Comparison of ENCODE assay signal across 8 cellular contexts in the genomic region with DNA sequence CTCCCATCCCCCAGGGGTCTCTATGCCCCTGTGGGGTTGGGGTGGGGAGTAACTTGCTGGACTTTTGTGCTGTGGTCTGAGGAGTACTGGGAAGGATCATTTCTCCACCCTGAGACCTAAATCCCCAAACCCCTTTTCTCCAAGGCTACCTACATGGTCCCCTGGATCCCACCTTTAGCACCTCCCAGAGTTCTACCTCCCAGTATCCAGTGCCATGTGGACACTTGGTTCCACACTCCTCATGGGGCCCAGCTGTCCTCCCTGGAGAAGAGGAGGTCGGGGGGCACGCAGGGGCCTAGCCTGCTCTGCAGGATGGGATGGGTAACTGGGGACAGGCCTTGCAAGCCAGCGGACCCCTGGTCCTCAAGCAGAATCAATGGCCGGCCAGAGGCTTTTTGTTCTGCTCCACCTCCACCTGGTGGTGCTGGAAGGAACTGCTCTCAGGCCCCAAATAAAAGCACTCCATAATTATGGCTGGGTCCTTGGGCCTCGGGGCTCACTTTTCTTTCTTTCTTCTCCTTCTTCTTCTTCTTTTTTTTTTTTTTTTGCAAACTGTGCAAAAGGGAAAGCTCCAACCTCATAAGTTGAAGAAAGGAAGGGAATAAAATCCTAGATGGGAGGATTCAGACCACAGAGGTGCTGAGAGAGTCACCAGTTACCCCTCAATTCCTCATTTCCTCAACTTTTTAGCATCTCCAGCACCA.
DNase-seq lines count a peak whose midpoint lies in the region; ATAC-seq and TF ChIP-seq lines count a peak whose summit lies in the region.

No MANE protein-coding gene starts in this region.

- TF ChIP-seq CTCF in endothelial cell (IDR thresholded peaks at IDR 0.05; ENCODE audit: unreplicated experiment) (peak; percentile 93), mucosa of descending colon (IDR thresholded peaks at IDR 0.05) (peak; percentile 88)

- peak; percentile 58 for DNase-seq in COLO829 (ENCODE audit: low spot score)
- DNase-seq in NCI-H345 treated with DMSO at 0.1 percent for 48 hours (lab: John Stamatoyannopoulos, UW; ENCODE audit: unreplicated experiment): peak; percentile 27
- peak; percentile 71 for DNase-seq in activated CD8-positive, alpha-beta memory T cell treated with anti-CD3 and anti-CD28 coated beads, Interleukin-2, amount 10 ng/mL, durations not matched to agents 7 days and 5 days
- peak; percentile 80 for DNase-seq in endothelial cell (ENCODE audit: low spot score)
- DNase-seq in mucosa of descending colon: peak in 2 of 3 donors; percentile 66 to 82
- peak; percentile 77 for DNase-seq in stimulated activated CD8-positive, alpha-beta memory T cell treated with anti-CD3 and anti-CD28 coated beads, Interleukin-4, amount 100 ng/mL, for 48 hours
- no peak for DNase-seq in GOT3 (lab: John Stamatoyannopoulos, UW)

- no peaks in the 10 kb centered on the region for H3K36me3 ChIP-seq in mucosa of descending colon (ENCODE audit: low read depth)

- no peaks in the 10 kb centered on the region for H3K4me1 ChIP-seq in mucosa of descending colon (ENCODE audit: low read depth)

- intact Hi-C loops in mucosa of descending colon (cut with DNase I, micrococcal nuclease): loop anchor here (5.0 to 10.0 kb wide), 3 partner anchors 77 to 101 kb away; no protein-coding TSS in a partner anchor

- H3K4me3 ChIP-seq in mucosa of descending colon: no peak overlapping the region

- CTCF ChIA-PET in activated CD8-positive, alpha-beta memory T cell treated with anti-CD3 and anti-CD28 coated beads, Interleukin-2, amount 10 ng/mL, durations not matched to agents 7 days and 5 days (lab: Charles Lee): interaction anchor here (0.7 to 6.5 kb wide), 12 partner anchors 11 to 228 kb away, joined by 3 to 63 read pairs (median 4); no protein-coding TSS in a partner anchor

- H3K4me1 Mint-ChIP-seq in activated CD8-positive, alpha-beta memory T cell treated with anti-CD3 and anti-CD28 coated beads, Interleukin-2, amount 10 ng/mL, durations not matched to agents 7 days and 5 days: no peaks in the 10 kb centered on the region
- peaks cover 3% of the 10 kb centered on the region for H3K4me1 Mint-ChIP-seq in endothelial cell (ENCODE audit: unreplicated experiment)

- ATAC-seq in GM21619 (IDR thresholded peaks at IDR 0.05; ENCODE audit: unreplicated experiment) (peak; percentile 72), mucosa of descending colon (peak; percentile 70)
- peak; percentile 67 for ATAC-seq in activated CD8-positive, alpha-beta memory T cell treated with anti-CD3 and anti-CD28 coated beads, Interleukin-2, amount 10 ng/mL, durations not matched to agents 7 days and 5 days

- H3K27ac Mint-ChIP-seq in activated CD8-positive, alpha-beta memory T cell treated with anti-CD3 and anti-CD28 coated beads, Interleukin-2, amount 10 ng/mL, durations not matched to agents 7 days and 5 days: no peak overlapping the region
- no peak overlapping the region for H3K27ac Mint-ChIP-seq in endothelial cell (ENCODE audit: unreplicated experiment)

- H3K9me3 ChIP-seq in mucosa of descending colon: no peaks in the 10 kb centered on the region

- peaks cover 15% of the 10 kb centered on the region for H3K27me3 Mint-ChIP-seq in activated CD8-positive, alpha-beta memory T cell treated with anti-CD3 and anti-CD28 coated beads, Interleukin-2, amount 10 ng/mL, durations not matched to agents 7 days and 5 days
- peaks cover 12% of the 10 kb centered on the region for H3K27me3 Mint-ChIP-seq in endothelial cell (ENCODE audit: unreplicated experiment)

- H3K9me3 Mint-ChIP-seq in activated CD8-positive, alpha-beta memory T cell treated with anti-CD3 and anti-CD28 coated beads, Interleukin-2, amount 10 ng/mL, durations not matched to agents 7 days and 5 days (ENCODE audit: low read depth): no peaks in the 10 kb centered on the region
- no peaks in the 10 kb centered on the region for H3K9me3 Mint-ChIP-seq in endothelial cell (ENCODE audit: unreplicated experiment)

- H3K36me3 Mint-ChIP-seq in activated CD8-positive, alpha-beta memory T cell treated with anti-CD3 and anti-CD28 coated beads, Interleukin-2, amount 10 ng/mL, durations not matched to agents 7 days and 5 days: no peaks in the 10 kb centered on the region
- no peaks in the 10 kb centered on the region for H3K36me3 Mint-ChIP-seq in endothelial cell (ENCODE audit: low read depth, unreplicated experiment)

- no peak overlapping the region for H3K4me3 Mint-ChIP-seq in activated CD8-positive, alpha-beta memory T cell treated with anti-CD3 and anti-CD28 coated beads, Interleukin-2, amount 10 ng/mL, durations not matched to agents 7 days and 5 days
- H3K4me3 Mint-ChIP-seq in endothelial cell (ENCODE audit: unreplicated experiment): no peak overlapping the region
